In genomic region chr1:17856496-17857108, GRCh38 we compare ENCODE assay signal across 25 cellular contexts.
"Had no signal": no experiment of that assay in that cellular context is flagged by ENCODE, and none has a peak within 500 bp of the region (broad histone marks: within the 10 kb centered on the region; RNA-seq: fewer than 3 reads in every experiment).

No MANE protein-coding gene starts in this region.

- FAIRE-seq: K562, RCC 7860 had no signal

- H3K4me3 Mint-ChIP-seq: IgD-negative memory B cell had no signal

- H3K4me2 ChIP-seq: KMS-11, SK-N-SH had no signal

- H3K9me3 Mint-ChIP-seq: IgD-negative memory B cell had no signal

- H3K9me3 ChIP-seq: SK-N-SH had no signal

- H3K27ac Mint-ChIP-seq: IgD-negative memory B cell had no signal

- H3K36me3 Mint-ChIP-seq: IgD-negative memory B cell had no signal

- H3K27ac ChIP-seq: KMS-11 had no signal

- DNase-seq: Kasumi-1, MV-4-11, NCI-H1048, NCI-H1105, NCI-H1417, NCI-H1436 treated with DMSO at 0.1 percent for 48 hours, NCI-H1694, NCI-H187 treated with DMSO at 0.1 percent for 48 hours, NCI-H2029 treated with DMSO at 0.1 percent for 48 hours, NCI-H2171 treated with DMSO at 0.1 percent for 48 hours, NCI-H226, NCI-H446, NCI-H510A, NCI-H524 treated with DMSO at 0.1 percent for 48 hours, NCI-H69, NCI-H774, Right ventricle myocardium superior, RPMI8226, SIG-M5, SK-N-SH, SW 1271 had no signal

- H3K9ac ChIP-seq: KMS-11, SK-N-SH had no signal

- H3K4me3 ChIP-seq: K562 had no signal
